Comparison of ENCODE assay signal across 1 cellular context in the genomic region with DNA sequence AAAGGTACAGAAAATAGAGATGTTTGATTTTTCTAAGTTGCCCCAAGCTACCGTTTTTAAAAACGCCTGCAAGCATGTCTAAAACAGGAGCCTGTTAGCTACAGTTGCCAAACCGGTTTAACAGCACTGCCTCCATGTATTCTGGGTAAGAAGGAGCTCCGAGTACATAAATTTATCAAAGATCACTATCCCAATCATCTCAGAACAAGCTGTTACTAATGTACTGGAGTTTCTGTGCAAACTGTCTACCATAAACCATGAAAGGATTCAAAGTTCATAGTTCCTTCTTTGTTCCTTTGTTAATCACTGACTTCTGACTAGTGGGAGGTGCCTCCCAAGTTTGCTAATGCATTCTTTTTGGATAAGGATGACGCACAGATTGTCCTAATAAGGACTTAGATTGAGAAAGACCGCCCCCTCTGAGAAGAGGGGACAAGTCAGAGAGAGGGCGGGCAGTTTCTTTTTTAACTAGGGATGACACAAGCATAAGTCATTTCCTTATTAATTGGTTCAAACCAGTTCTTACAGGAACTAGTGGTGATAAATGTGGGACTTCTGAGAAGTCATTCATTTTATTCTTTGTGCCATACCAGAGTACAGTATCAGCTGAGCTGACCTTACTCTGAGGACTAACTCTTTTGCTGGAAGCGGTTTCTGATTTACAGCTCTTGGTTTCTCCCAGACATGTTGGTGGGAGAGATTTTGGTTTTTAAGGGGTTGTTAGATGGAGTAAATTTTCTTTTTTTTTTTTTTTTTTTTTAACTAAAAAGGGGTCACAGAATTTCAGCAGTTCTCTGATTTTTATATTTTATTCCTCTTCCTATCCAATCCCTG.
TF ChIP-seq lines count a peak whose summit lies in the region.

No MANE protein-coding gene starts in this region.

TF ChIP-seq in HepG2, 621 proteins besides CTCF, POLR2A, EP300 and RAD21 (continued from another document and continues in another):
- TF ChIP-seq, protein P1, sequence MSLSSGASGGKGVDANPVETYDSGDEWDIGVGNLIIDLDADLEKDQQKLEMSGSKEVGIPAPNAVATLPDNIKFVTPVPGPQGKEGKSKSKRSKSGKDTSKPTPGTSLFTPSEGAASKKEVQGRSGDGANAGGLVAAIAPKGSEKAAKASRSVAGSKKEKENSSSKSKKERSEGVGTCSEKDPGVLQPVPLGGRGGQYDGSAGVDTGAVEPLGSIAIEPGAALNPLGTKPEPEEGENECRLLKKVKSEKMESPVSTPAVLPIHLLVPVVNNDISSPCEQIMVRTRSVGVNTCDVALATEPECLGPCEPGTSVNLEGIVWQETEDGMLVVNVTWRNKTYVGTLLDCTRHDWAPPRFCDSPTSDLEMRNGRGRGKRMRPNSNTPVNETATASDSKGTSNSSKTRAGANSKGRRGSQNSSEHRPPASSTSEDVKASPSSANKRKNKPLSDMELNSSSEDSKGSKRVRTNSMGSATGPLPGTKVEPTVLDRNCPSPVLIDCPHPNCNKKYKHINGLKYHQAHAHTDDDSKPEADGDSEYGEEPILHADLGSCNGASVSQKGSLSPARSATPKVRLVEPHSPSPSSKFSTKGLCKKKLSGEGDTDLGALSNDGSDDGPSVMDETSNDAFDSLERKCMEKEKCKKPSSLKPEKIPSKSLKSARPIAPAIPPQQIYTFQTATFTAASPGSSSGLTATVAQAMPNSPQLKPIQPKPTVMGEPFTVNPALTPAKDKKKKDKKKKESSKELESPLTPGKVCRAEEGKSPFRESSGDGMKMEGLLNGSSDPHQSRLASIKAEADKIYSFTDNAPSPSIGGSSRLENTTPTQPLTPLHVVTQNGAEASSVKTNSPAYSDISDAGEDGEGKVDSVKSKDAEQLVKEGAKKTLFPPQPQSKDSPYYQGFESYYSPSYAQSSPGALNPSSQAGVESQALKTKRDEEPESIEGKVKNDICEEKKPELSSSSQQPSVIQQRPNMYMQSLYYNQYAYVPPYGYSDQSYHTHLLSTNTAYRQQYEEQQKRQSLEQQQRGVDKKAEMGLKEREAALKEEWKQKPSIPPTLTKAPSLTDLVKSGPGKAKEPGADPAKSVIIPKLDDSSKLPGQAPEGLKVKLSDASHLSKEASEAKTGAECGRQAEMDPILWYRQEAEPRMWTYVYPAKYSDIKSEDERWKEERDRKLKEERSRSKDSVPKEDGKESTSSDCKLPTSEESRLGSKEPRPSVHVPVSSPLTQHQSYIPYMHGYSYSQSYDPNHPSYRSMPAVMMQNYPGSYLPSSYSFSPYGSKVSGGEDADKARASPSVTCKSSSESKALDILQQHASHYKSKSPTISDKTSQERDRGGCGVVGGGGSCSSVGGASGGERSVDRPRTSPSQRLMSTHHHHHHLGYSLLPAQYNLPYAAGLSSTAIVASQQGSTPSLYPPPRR (CRISPR knock-in tag; IDR thresholded peaks at IDR 0.05; ENCODE audit: borderline replicate concordance): peak; percentile 88
- TF ChIP-seq ARID4A (CRISPR knock-in tag; IDR thresholded peaks at IDR 0.05; ENCODE audit: borderline replicate concordance) (peak; percentile 63; the same call in 1 of the 2 replicates), HNRNPUL1 (IDR thresholded peaks at IDR 0.05; ENCODE audit: low read depth, low read length) (peak; percentile 49; the same call in 1 of the 2 replicates), EHMT2 (IDR thresholded peaks at IDR 0.05; ENCODE audit: borderline replicate concordance, low read depth, low read length) (peak; percentile 21; the same call in 1 of the 2 replicates), BRCA1 (CRISPR knock-in tag; IDR thresholded peaks at IDR 0.05) (peak; percentile 72; the same call in 1 of the 2 replicates), IRF2 (CRISPR knock-in tag; IDR thresholded peaks at IDR 0.05) (peak; percentile 84), HNRNPL (IDR thresholded peaks at IDR 0.05; ENCODE audit: low read depth, low read length) (0 out of 2 replicates have a peak, but pooled peaks have one; percentile 2), CEBPB (IDR thresholded peaks at IDR 0.05; ENCODE audit: borderline replicate concordance, low read depth, low read length) (peak; percentile 92), HDAC2 (CRISPR knock-in tag; IDR thresholded peaks at IDR 0.05) (peak; percentile 88), RBM39 (IDR thresholded peaks at IDR 0.05; ENCODE audit: low read depth, low read length, poor library complexity, severe bottlenecking) (no peak), ZNF296 (CRISPR knock-in tag; conservative IDR thresholded peaks at IDR 0.05) (no peak), POGK (CRISPR knock-in tag; conservative IDR thresholded peaks at IDR 0.05) (0 out of 2 replicates have a peak, but pooled peaks have one; percentile 15), SIN3A (IDR thresholded peaks at IDR 0.05; ENCODE audit: borderline replicate concordance, low read depth, low read length) (peak; percentile 94), ZNF614 (CRISPR knock-in tag; IDR thresholded peaks at IDR 0.05; ENCODE audit: borderline replicate concordance) (peak; percentile 84), ZNF570 (CRISPR knock-in tag; IDR thresholded peaks at IDR 0.05; ENCODE audit: borderline replicate concordance) (no peak), SOX6 (IDR thresholded peaks at IDR 0.05) (no peak), SOX6 (CRISPR knock-in tag; IDR thresholded peaks at IDR 0.05) (peak; percentile 99), HOXA5 (CRISPR knock-in tag; IDR thresholded peaks at IDR 0.05) (peak; percentile 91; the same call in 1 of the 2 replicates), NONO (IDR thresholded peaks at IDR 0.05) (no peak), NONO (CRISPR knock-in tag; conservative IDR thresholded peaks at IDR 0.05) (peak; percentile 85), ARNTL (CRISPR knock-in tag; IDR thresholded peaks at IDR 0.05) (peak; percentile 59), GATA4 (IDR thresholded peaks at IDR 0.05; ENCODE audit: borderline replicate concordance, low read depth) (peak; percentile 90), RFX1 (IDR thresholded peaks at IDR 0.05) (no peak), CBX2 (IDR thresholded peaks at IDR 0.05; ENCODE audit: low read depth, low read length) (no peak), CBX2 (CRISPR knock-in tag; IDR thresholded peaks at IDR 0.05; ENCODE audit: low read depth) (no peak), ZNF572 (CRISPR knock-in tag; IDR thresholded peaks at IDR 0.05) (no peak), MAFF (IDR thresholded peaks at IDR 0.05; ENCODE audit: low read depth, low read length) (peak; percentile 53; the same call in 1 of the 2 replicates), DPF2 (CRISPR knock-in tag; IDR thresholded peaks at IDR 0.05; ENCODE audit: borderline replicate concordance, low read depth) (peak; percentile 64; the same call in 1 of the 2 replicates), MTF1 (CRISPR knock-in tag; IDR thresholded peaks at IDR 0.05) (peak; percentile 48; the same call in 1 of the 2 replicates), NFIC (IDR thresholded peaks at IDR 0.05; ENCODE audit: low read length) (peak; percentile 69), FOXA3 (CRISPR knock-in tag; IDR thresholded peaks at IDR 0.05) (peak; percentile 82)
- TF ChIP-seq, protein P2, sequence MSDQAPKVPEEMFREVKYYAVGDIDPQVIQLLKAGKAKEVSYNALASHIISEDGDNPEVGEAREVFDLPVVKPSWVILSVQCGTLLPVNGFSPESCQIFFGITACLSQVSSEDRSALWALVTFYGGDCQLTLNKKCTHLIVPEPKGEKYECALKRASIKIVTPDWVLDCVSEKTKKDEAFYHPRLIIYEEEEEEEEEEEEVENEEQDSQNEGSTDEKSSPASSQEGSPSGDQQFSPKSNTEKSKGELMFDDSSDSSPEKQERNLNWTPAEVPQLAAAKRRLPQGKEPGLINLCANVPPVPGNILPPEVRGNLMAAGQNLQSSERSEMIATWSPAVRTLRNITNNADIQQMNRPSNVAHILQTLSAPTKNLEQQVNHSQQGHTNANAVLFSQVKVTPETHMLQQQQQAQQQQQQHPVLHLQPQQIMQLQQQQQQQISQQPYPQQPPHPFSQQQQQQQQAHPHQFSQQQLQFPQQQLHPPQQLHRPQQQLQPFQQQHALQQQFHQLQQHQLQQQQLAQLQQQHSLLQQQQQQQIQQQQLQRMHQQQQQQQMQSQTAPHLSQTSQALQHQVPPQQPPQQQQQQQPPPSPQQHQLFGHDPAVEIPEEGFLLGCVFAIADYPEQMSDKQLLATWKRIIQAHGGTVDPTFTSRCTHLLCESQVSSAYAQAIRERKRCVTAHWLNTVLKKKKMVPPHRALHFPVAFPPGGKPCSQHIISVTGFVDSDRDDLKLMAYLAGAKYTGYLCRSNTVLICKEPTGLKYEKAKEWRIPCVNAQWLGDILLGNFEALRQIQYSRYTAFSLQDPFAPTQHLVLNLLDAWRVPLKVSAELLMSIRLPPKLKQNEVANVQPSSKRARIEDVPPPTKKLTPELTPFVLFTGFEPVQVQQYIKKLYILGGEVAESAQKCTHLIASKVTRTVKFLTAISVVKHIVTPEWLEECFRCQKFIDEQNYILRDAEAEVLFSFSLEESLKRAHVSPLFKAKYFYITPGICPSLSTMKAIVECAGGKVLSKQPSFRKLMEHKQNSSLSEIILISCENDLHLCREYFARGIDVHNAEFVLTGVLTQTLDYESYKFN (CRISPR knock-in tag; conservative IDR thresholded peaks at IDR 0.05): peak; percentile 99
- TF ChIP-seq, protein P3, sequence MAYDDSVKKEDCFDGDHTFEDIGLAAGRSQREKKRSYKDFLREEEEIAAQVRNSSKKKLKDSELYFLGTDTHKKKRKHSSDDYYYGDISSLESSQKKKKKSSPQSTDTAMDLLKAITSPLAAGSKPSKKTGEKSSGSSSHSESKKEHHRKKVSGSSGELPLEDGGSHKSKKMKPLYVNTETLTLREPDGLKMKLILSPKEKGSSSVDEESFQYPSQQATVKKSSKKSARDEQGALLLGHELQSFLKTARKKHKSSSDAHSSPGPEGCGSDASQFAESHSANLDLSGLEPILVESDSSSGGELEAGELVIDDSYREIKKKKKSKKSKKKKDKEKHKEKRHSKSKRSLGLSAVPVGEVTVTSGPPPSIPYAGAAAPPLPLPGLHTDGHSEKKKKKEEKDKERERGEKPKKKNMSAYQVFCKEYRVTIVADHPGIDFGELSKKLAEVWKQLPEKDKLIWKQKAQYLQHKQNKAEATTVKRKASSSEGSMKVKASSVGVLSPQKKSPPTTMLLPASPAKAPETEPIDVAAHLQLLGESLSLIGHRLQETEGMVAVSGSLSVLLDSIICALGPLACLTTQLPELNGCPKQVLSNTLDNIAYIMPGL (CRISPR knock-in tag; IDR thresholded peaks at IDR 0.05; ENCODE audit: borderline replicate concordance in 1 of 2, low read depth in 1 of 2): peak in 1 of 2 experiments; percentile 64; a peak in 2 of 4 replicates
- TF ChIP-seq, protein P4, sequence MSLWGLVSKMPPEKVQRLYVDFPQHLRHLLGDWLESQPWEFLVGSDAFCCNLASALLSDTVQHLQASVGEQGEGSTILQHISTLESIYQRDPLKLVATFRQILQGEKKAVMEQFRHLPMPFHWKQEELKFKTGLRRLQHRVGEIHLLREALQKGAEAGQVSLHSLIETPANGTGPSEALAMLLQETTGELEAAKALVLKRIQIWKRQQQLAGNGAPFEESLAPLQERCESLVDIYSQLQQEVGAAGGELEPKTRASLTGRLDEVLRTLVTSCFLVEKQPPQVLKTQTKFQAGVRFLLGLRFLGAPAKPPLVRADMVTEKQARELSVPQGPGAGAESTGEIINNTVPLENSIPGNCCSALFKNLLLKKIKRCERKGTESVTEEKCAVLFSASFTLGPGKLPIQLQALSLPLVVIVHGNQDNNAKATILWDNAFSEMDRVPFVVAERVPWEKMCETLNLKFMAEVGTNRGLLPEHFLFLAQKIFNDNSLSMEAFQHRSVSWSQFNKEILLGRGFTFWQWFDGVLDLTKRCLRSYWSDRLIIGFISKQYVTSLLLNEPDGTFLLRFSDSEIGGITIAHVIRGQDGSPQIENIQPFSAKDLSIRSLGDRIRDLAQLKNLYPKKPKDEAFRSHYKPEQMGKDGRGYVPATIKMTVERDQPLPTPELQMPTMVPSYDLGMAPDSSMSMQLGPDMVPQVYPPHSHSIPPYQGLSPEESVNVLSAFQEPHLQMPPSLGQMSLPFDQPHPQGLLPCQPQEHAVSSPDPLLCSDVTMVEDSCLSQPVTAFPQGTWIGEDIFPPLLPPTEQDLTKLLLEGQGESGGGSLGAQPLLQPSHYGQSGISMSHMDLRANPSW (CRISPR knock-in tag; IDR thresholded peaks at IDR 0.05; ENCODE audit: borderline replicate concordance): peak; percentile 23; the same call in 1 of the 2 replicates
